1 cellular context compared by ENCODE assay signal in the genomic region with DNA sequence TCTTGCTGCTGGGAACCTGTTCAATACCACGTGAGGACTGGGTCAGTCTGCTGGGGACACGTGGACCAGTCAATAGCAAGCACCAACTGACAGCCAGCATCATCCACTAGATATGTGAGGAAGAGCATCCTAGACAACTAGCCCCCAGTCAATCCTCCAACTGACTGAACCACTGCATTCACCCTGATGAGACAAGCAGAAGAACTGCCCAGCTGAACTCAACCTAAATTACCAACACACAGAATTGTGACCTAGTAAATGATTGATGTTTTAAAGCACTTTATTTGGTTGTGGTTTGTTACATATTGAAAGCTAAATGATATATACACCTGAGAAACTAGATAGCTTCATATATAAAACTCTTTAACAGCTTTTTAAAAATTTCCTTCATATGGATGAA.
TF ChIP-seq lines count a peak whose summit lies in the region.

No MANE protein-coding gene starts in this region.

TF ChIP-seq in HCT116, 20 proteins besides CTCF, POLR2A, EP300 and RAD21:
- no peak for TF ChIP-seq CEBPB (IDR thresholded peaks at IDR 0.05; ENCODE audit: low read depth)
- TF ChIP-seq ELF1 (IDR thresholded peaks at IDR 0.05; ENCODE audit: borderline replicate concordance, low read depth), result no peak
